1 cellular context compared by ENCODE assay signal in the genomic region with DNA sequence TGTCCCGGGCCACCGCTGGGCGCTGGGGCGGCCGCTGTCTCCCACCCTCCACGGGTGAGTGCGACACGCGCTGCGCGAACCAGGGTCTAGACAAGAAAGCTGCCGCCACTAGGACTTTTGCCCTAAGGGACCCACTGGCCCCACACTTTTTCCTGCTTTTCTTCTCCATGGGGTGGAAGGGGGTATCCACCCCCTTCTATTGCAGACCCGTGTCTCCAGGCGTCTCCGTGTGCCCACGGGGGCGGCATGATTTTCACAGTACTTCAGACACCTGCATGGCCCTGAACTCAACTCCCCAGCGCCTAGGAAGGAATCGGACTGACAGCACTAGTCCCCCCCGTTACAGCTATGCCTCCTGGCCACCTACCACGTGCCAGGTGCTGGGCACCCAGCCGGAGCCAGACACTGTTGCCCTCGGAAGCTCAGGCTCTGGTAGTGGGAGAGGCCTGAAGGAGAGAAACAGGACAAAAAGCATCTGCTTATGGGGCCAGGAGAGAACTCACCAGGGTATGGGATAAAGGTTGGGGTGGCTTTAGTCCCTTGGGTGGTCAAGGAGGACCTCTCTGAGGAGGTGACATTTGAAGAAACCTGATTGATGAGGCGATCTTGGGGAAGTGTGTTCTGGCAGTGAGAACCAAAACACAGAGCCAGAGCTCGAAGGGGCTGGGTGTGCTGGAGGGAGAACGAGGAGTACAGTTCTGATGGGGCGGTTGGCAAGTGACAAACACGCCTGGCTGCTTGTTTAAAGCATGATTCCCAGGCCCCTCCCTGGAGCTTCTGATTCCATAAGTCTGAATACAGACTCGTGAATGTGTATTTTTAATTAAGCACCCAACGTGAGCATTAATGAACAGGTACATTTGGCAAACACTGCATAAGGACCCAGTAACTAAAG.
TF ChIP-seq lines count a peak whose summit lies in the region.

No MANE protein-coding gene starts in this region.

TF ChIP-seq in IMR-90, 13 proteins besides CTCF, POLR2A, EP300 and RAD21:
- TF ChIP-seq, protein P1, sequence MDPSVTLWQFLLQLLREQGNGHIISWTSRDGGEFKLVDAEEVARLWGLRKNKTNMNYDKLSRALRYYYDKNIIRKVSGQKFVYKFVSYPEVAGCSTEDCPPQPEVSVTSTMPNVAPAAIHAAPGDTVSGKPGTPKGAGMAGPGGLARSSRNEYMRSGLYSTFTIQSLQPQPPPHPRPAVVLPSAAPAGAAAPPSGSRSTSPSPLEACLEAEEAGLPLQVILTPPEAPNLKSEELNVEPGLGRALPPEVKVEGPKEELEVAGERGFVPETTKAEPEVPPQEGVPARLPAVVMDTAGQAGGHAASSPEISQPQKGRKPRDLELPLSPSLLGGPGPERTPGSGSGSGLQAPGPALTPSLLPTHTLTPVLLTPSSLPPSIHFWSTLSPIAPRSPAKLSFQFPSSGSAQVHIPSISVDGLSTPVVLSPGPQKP (IDR thresholded peaks at IDR 0.05; ENCODE audit: borderline replicate concordance, low read depth, low read length), result no peak
- TF ChIP-seq MAFK (IDR thresholded peaks at IDR 0.05; ENCODE audit: low read depth, low read length), result no peak
